ENCODE assay signal across 14 cellular contexts in genomic region chr5:39201160-39201794, GRCh38. TPM values are rescaled to one million over a fixed set of nuclear protein-coding genes. Genes with fewer than 3 reads are reported as not detected.
DNase-seq lines count a peak whose midpoint lies in the region; ATAC-seq and TF ChIP-seq lines count a peak whose summit lies in the region.
"Had no signal": no experiment of that assay in that cellular context is flagged by ENCODE, and none has a peak within 500 bp of the region (broad histone marks: within the 10 kb centered on the region; RNA-seq: fewer than 3 reads in every experiment).

No MANE protein-coding gene starts in this region.

- in situ Hi-C loops in GM13977 (cut with MboI; ENCODE audit: low pct_unique_long_range_greater_than_20kb, low sequenced_read_pairs, unreplicated experiment), result no loop called here
- in situ Hi-C loops in gastrocnemius medialis (cut with MboI; ENCODE audit: low sequenced_read_pairs in 4 of 4), result loop anchor here in 1 of 4 donors (25.0 kb wide), 1 partner anchor 361 kb away; no protein-coding TSS in a partner anchor

- peak; percentile 44 for TF ChIP-seq RAD21 in HCT116 (IDR thresholded peaks at IDR 0.05; ENCODE audit: low read depth)

- TF ChIP-seq POLR2A in HCT116 (IDR thresholded peaks at IDR 0.05; ENCODE audit: borderline replicate concordance, extremely low read depth, insufficient read depth, insufficient read length), result no peak
- TF ChIP-seq POLR2A in gastrocnemius medialis (IDR thresholded peaks at IDR 0.05), result no peak

- peak overlapping the region; percentile 5 to 75 for H3K4me3 Mint-ChIP-seq in CD14-positive monocyte
- H3K4me3 Mint-ChIP-seq in activated naive CD8-positive, alpha-beta T cell treated with anti-CD3 and anti-CD28 coated beads, Interleukin-2, amount 10 ng/mL, durations not matched to agents 7 days and 5 days, result peak overlapping the region; percentile 91
- H3K4me3 Mint-ChIP-seq in natural killer cell, result peak overlapping the region; percentile 88

- DNase-seq in CD14-positive monocyte (ENCODE audit: low spot score) (no peak), HCT116 (ENCODE audit: low read depth, low spot score) (no peak), natural killer cell (no peak), GM13977 (ENCODE audit: low spot score) (no peak), dorsolateral prefrontal cortex (no peak), gastrocnemius medialis (no peak), right cardiac atrium (no peak)
- DNase-seq in activated naive CD8-positive, alpha-beta T cell treated with anti-CD3 and anti-CD28 coated beads, Interleukin-2, amount 10 ng/mL, durations not matched to agents 7 days and 5 days, result no peak
- DNase-seq: Calu3, GM23248, heart left ventricle, NCI-H187, uterus had no signal

- RAD21 ChIA-PET in HCT116 (lab: Charles Lee; ENCODE audit: low non-redundant PET in 1 of 2, low total read pairs in 2 of 2, uncharacterized antibody in 2 of 2, unreplicated experiment in 2 of 2), result interaction anchor here in 1 of 2 experiments (1.0 kb wide), 1 partner anchor 175 kb away, joined by 3 read pairs; no protein-coding TSS in a partner anchor

- TF ChIP-seq CTCF in CD14-positive monocyte (IDR thresholded peaks at IDR 0.05) (no peak), HCT116 (IDR thresholded peaks at IDR 0.05 in 2 of 3, conservative IDR thresholded peaks at IDR 0.05 in 1 of 3; ENCODE audit: borderline replicate concordance in 1 of 3, insufficient read depth in 1 of 3, low read depth in 2 of 3, low read length in 2 of 3) (peak; percentile 9 to 45 (median 28); a peak in 2 of 6 replicates), natural killer cell (IDR thresholded peaks at IDR 0.05) (no peak), GM13977 (IDR thresholded peaks at IDR 0.05; ENCODE audit: extremely low read depth, insufficient read depth, missing control alignments) (no peak), dorsolateral prefrontal cortex (IDR thresholded peaks at IDR 0.05 in 54 of 56, conservative IDR thresholded peaks at IDR 0.05 in 2 of 56; ENCODE audit: low read depth in 1 of 56, partially characterized antibody in 56 of 56) (peak in 11 of 56 donors; percentile 9 to 42 (median 22)), gastrocnemius medialis (IDR thresholded peaks at IDR 0.05 in 4 of 5, conservative IDR thresholded peaks at IDR 0.05 in 1 of 5) (no peak)

- intact Hi-C loops in CD14-positive monocyte (cut with micrococcal nuclease), result loop anchor here in 1 of 2 donors (10.0 kb wide), 1 partner anchor 46 kb away; no protein-coding TSS in a partner anchor
- intact Hi-C loops in HCT116 (cut with micrococcal nuclease), result no loop called here
- intact Hi-C loops in natural killer cell (cut with micrococcal nuclease), result no loop called here
- intact Hi-C loops in dorsolateral prefrontal cortex (cut with DNase I), result loop anchor here in 1 of 2 donors (10.0 kb wide), 1 partner anchor 206 kb away; no protein-coding TSS in a partner anchor
- intact Hi-C loops in gastrocnemius medialis (cut with DNase I; ENCODE audit: low total_unique reads), result no loop called here
- intact Hi-C loops in right cardiac atrium (cut with DNase I), result no loop called here

- no peak overlapping the region for H3K9ac ChIP-seq in HCT116 (ENCODE audit: low read length)
- H3K9ac ChIP-seq: GM23248 had no signal

- H3K4me1 Mint-ChIP-seq in CD14-positive monocyte (peaks cover 88% of the 10 kb centered on the region), natural killer cell (peaks cover 76 to 91% of the 10 kb centered on the region in 2 donors)
- peaks cover 29% of the 10 kb centered on the region for H3K4me1 Mint-ChIP-seq in activated naive CD8-positive, alpha-beta T cell treated with anti-CD3 and anti-CD28 coated beads, Interleukin-2, amount 10 ng/mL, durations not matched to agents 7 days and 5 days

- H4K20me1 ChIP-seq in HCT116 (ENCODE audit: insufficient read depth), result no peaks in the 10 kb centered on the region

- no peak overlapping the region for H2AFZ ChIP-seq in HCT116 (ENCODE audit: low read depth, low read length, poor library complexity, severe bottlenecking)

- H3K36me3 Mint-ChIP-seq in CD14-positive monocyte (peaks cover 48 to 50% of the 10 kb centered on the region in 2 donors), natural killer cell (no peaks in the 10 kb centered on the region)
- peaks cover 28% of the 10 kb centered on the region for H3K36me3 Mint-ChIP-seq in activated naive CD8-positive, alpha-beta T cell treated with anti-CD3 and anti-CD28 coated beads, Interleukin-2, amount 10 ng/mL, durations not matched to agents 7 days and 5 days

- H3K27me3 ChIP-seq in HCT116 (ENCODE audit: insufficient read depth, low read length) (no peaks in the 10 kb centered on the region), dorsolateral prefrontal cortex (peaks cover 0 to 4% (median 0%) of the 10 kb centered on the region in 45 donors), gastrocnemius medialis (no peaks in the 10 kb centered on the region), right cardiac atrium (ENCODE audit: control insufficient read depth, insufficient read depth) (no peaks in the 10 kb centered on the region)
- H3K27me3 ChIP-seq: uterus had no signal

- H3K27ac ChIP-seq in HCT116 (ENCODE audit: low read depth, low read length) (no peak overlapping the region), dorsolateral prefrontal cortex (peak overlapping the region in 23 of 59 donors; percentile 5 to 69 (median 19)), gastrocnemius medialis (no peak overlapping the region), right cardiac atrium (ENCODE audit: low read length) (no peak overlapping the region)
- H3K27ac ChIP-seq: GM23248 had no signal

- no peaks in the 10 kb centered on the region for H3K27me3 Mint-ChIP-seq in CD14-positive monocyte (ENCODE audit: low read depth in 3 of 3)
- H3K27me3 Mint-ChIP-seq in activated naive CD8-positive, alpha-beta T cell treated with anti-CD3 and anti-CD28 coated beads, Interleukin-2, amount 10 ng/mL, durations not matched to agents 7 days and 5 days, result no peaks in the 10 kb centered on the region
- H3K27me3 Mint-ChIP-seq in natural killer cell (ENCODE audit: low read depth in 2 of 2), result no peaks in the 10 kb centered on the region

- H3K79me2 ChIP-seq in HCT116 (ENCODE audit: insufficient read depth, low read length), result no peaks in the 10 kb centered on the region

- H3K36me3 ChIP-seq in HCT116 (ENCODE audit: control insufficient read depth in 1 of 2, insufficient read depth in 2 of 2, low read length in 2 of 2) (no peaks in the 10 kb centered on the region), gastrocnemius medialis (no peaks in the 10 kb centered on the region)
- H3K36me3 ChIP-seq: heart left ventricle, uterus had no signal

- H3K27ac Mint-ChIP-seq in CD14-positive monocyte (peak overlapping the region; percentile 1 to 96 (median 91)), natural killer cell (peak overlapping the region; percentile 96 to 98)
- peak overlapping the region; percentile 96 for H3K27ac Mint-ChIP-seq in activated naive CD8-positive, alpha-beta T cell treated with anti-CD3 and anti-CD28 coated beads, Interleukin-2, amount 10 ng/mL, durations not matched to agents 7 days and 5 days

- H3K4me1 ChIP-seq in HCT116 (ENCODE audit: control insufficient read depth in 1 of 2, insufficient read depth in 2 of 2, low read length in 2 of 2) (peaks cover 16 to 24% of the 10 kb centered on the region in 2 experiments; a peak in 3 of 4 replicates), gastrocnemius medialis (no peaks in the 10 kb centered on the region), right cardiac atrium (ENCODE audit: control insufficient read depth, insufficient read depth, low read length) (no peaks in the 10 kb centered on the region)
- H3K4me1 ChIP-seq: uterus had no signal

- ATAC-seq in HCT116 (peak; percentile 66), natural killer cell (peak; percentile 31 to 49 (median 35)), gastrocnemius medialis (no peak), right cardiac atrium (no peak)
- ATAC-seq in activated naive CD8-positive, alpha-beta T cell treated with anti-CD3 and anti-CD28 coated beads, Interleukin-2, amount 10 ng/mL, durations not matched to agents 7 days and 5 days (ENCODE audit: low read depth), result peak; percentile 12
- ATAC-seq: heart left ventricle had no signal

- H3K9me3 Mint-ChIP-seq in CD14-positive monocyte, result peaks cover 0 to 2% (median 0%) of the 10 kb centered on the region in 7 donors
- H3K9me3 Mint-ChIP-seq in activated naive CD8-positive, alpha-beta T cell treated with anti-CD3 and anti-CD28 coated beads, Interleukin-2, amount 10 ng/mL, durations not matched to agents 7 days and 5 days, result no peaks in the 10 kb centered on the region
- H3K9me3 Mint-ChIP-seq in natural killer cell, result no peaks in the 10 kb centered on the region

- H3K4me3 ChIP-seq in HCT116 (replicated peaks in 1 of 2; ENCODE audit: low read depth in 1 of 2, low read length in 2 of 2) (no peak overlapping the region), dorsolateral prefrontal cortex (no peak overlapping the region), gastrocnemius medialis (no peak overlapping the region), right cardiac atrium (ENCODE audit: low read length) (no peak overlapping the region)
- H3K4me3 ChIP-seq: GM23248, lung, uterus had no signal

- CTCF ChIA-PET in HCT116 (lab: Charles Lee), result interaction anchor here (0.8 to 1.2 kb wide), 4 partner anchors 10 to 175 kb away, joined by 3 to 4 read pairs (median 3); no protein-coding TSS in a partner anchor

- no peak overlapping the region for H3K4me2 ChIP-seq in HCT116 (ENCODE audit: low read length)

- H3K9me3 ChIP-seq in HCT116 (ENCODE audit: control insufficient read depth in 1 of 2, insufficient read depth in 1 of 2, low read depth in 1 of 2, low read length in 2 of 2), result no peaks in the 10 kb centered on the region
- H3K9me3 ChIP-seq in gastrocnemius medialis, result no peaks in the 10 kb centered on the region
- peaks cover 1% of the 10 kb centered on the region for H3K9me3 ChIP-seq in right cardiac atrium (ENCODE audit: control insufficient read depth, low read length)
- H3K9me3 ChIP-seq: heart left ventricle, uterus had no signal

- WGBS in right cardiac atrium, result 75% methylated on average over 1 of the region's 1 CpG

- H3K9me2 ChIP-seq in HCT116 (ENCODE audit: insufficient read depth), result no peaks in the 10 kb centered on the region

- POLR2A ChIA-PET in HCT116 (lab: Charles Lee), result no interaction called here
- POLR2A ChIA-PET in activated naive CD8-positive, alpha-beta T cell treated with anti-CD3 and anti-CD28 coated beads, Interleukin-2, amount 10 ng/mL, durations not matched to agents 7 days and 5 days (lab: Charles Lee), result interaction anchor here (0.7 to 6.2 kb wide), 6 partner anchors 10 to 82 kb away, joined by 3 to 86 read pairs (median 58); no protein-coding TSS in a partner anchor

- no TSS peak for BruUV-seq in HCT116 (replicated peaks; lab: Mats Ljungman, UMichigan)

RNA-seq across cellular contexts. Expression of gene FYB1, which starts 18.1 kb away (rescaled TPM):
- 100 to 1,000 TPM in 1 of 2 donors, 10 to 100 TPM in 1; 75.3 to 141 TPM for polyA plus RNA-seq in CD14-positive monocyte
- 0.42 TPM for total RNA-seq in HCT116 (2021; ENCODE audit: unreplicated experiment)
- polyA plus RNA-seq in HCT116 (2012), result not detected in 2 replicates
- total RNA-seq in activated naive CD8-positive, alpha-beta T cell treated with anti-CD3 and anti-CD28 coated beads, Interleukin-2, amount 10 ng/mL, durations not matched to agents 7 days and 5 days, result 100 to 1,000 TPM; 355 to 358 TPM
- 100 to 1,000 TPM; 277 to 340 (median 295) TPM for total RNA-seq in natural killer cell
- 10 to 100 TPM in 81 of 120 experiments, 1 to 10 TPM in 39; 2.2 to 46.5 (median 12.0) TPM for total RNA-seq in dorsolateral prefrontal cortex
- total RNA-seq in gastrocnemius medialis, result 1 to 10 TPM; 1.1 to 5.6 (median 2.6) TPM
- 1 to 10 TPM; 5.7 to 9.5 (median 7.3) TPM for total RNA-seq in right cardiac atrium
- 0.66 TPM for polyA plus RNA-seq in right cardiac atrium
- total RNA-seq: GM23248 had no signal

Comparison
In these comparisons a context has a peak if more than half of its experiments do, and no peak if none do; other contexts are left out.
1. H3K4me3 Mint-ChIP-seq: peak in every context shown above with its lines; median percentile 91 in activated naive CD8-positive, alpha-beta T cell treated with anti-CD3 and anti-CD28 coated beads, Interleukin-2, amount 10 ng/mL, durations not matched to agents 7 days and 5 days; 88 in natural killer cell; 40 in CD14-positive monocyte.
2. CTCF ChIP-seq: peak in HCT116 (3 of 3); none in CD14-positive monocyte (single experiment), natural killer cell (single experiment), GM13977 (single experiment) and gastrocnemius medialis (0 of 5).
3. ATAC-seq: peak in HCT116 (single experiment), activated naive CD8-positive, alpha-beta T cell treated with anti-CD3 and anti-CD28 coated beads, Interleukin-2, amount 10 ng/mL, durations not matched to agents 7 days and 5 days (single experiment) and natural killer cell (3 of 3); none in gastrocnemius medialis (0 of 2) and right cardiac atrium (0 of 2).
4. RNA of gene FYB1, which starts 18.1 kb away (total RNA-seq): 355 to 358 TPM in activated naive CD8-positive, alpha-beta T cell treated with anti-CD3 and anti-CD28 coated beads, Interleukin-2, amount 10 ng/mL, durations not matched to agents 7 days and 5 days and 277 to 340 TPM in natural killer cell; 2.2 to 46.5 TPM in dorsolateral prefrontal cortex, 5.7 to 9.5 TPM in right cardiac atrium, 1.1 to 5.6 TPM in gastrocnemius medialis and 0.42 TPM in HCT116 (single experiment); every median in the first group is over 4 times any median in the second.
5. Peak in every context shown above with its lines, with median percentiles within 50 percentile points of each other: H3K27ac Mint-ChIP-seq.